In the genomic region with DNA sequence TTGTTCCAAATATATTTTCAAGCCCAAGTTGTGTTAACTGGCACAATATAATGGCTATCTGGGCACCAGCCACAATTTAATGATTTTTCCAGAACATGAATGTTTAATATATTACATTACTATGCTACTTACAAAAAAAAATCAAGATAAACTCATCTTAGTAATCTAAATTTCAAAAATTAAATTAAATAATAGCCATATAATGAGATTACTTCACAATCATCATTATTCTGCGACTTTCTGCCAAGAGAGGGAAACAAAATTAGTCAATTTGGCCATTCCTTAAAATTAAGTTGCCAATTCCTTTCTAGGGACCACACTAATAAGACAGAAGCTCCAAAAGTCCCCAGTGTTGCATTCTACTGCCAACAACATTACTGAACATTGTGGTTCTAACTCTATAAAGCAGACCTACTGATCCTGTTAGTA, we compare ENCODE assay signal across 15 cellular contexts. TPM values are rescaled to one million over a fixed set of nuclear protein-coding genes. Genes with fewer than 3 reads are reported as not detected.
A peak's percentile ranks its signal among the peaks of the same experiment; 100 is the strongest.
DNase-seq lines count a peak whose midpoint lies in the region; ATAC-seq, FAIRE-seq and TF ChIP-seq lines count a peak whose summit lies in the region.
"Had no signal": no experiment of that assay in that cellular context is flagged by ENCODE, and none has a peak within 500 bp of the region (broad histone marks: within the 10 kb centered on the region; RNA-seq: fewer than 3 reads in every experiment).

No MANE protein-coding gene starts in this region.

- H3K79me2 ChIP-seq in HCT116 (ENCODE audit: insufficient read depth, low read length) = peaks cover 14% of the 10 kb centered on the region

- no peaks in the 10 kb centered on the region for H3K9me2 ChIP-seq in HCT116 (ENCODE audit: insufficient read depth)

- no peaks in the 10 kb centered on the region for H3K27me3 ChIP-seq in HCT116 (ENCODE audit: insufficient read depth, low read length)
- H3K27me3 ChIP-seq: MG63 had no signal

- CTCF ChIA-PET in A549 (lab: Yijun Ruan, JAX) = no interaction called here
- CTCF ChIA-PET in HCT116 (lab: Charles Lee) = no interaction called here

- TF ChIP-seq CTCF in A549 (IDR thresholded peaks at IDR 0.05) (no peak), HCT116 (IDR thresholded peaks at IDR 0.05 in 2 of 3, conservative IDR thresholded peaks at IDR 0.05 in 1 of 3; ENCODE audit: borderline replicate concordance in 1 of 3, insufficient read depth in 1 of 3, low read depth in 2 of 3, low read length in 2 of 3) (no peak), mesothelial cell of epicardium (IDR thresholded peaks at IDR 0.05; ENCODE audit: unreplicated experiment) (no peak)

- H3K27ac Mint-ChIP-seq in activated naive CD8-positive, alpha-beta T cell treated with anti-CD3 and anti-CD28 coated beads, Interleukin-2, amount 50 U/mL, for 24 hours = peak overlapping the region; percentile 61
- H3K27ac Mint-ChIP-seq in mesothelial cell of epicardium = peak overlapping the region; percentile 39
- H3K27ac Mint-ChIP-seq: B cell; dendritic cell treated with granulocyte-macrophage colony-stimulating factor and Interleukin-4, amounts not matched to agents 40 ng/mL and 50 ng/mL, for 4 days had no signal

- DNase-seq in A549 (ENCODE audit: low read depth in 1 of 2, low spot score in 1 of 2) (no peak), HCT116 (ENCODE audit: low read depth, low spot score) (no peak), mesothelial cell of epicardium (ENCODE audit: low spot score in 2 of 2, unreplicated experiment in 2 of 2) (no peak), Ammon's horn (ENCODE audit: low spot score) (no peak), NCI-H510A (lab: John Stamatoyannopoulos, UW) (no peak)
- DNase-seq in activated naive CD8-positive, alpha-beta T cell treated with anti-CD3 and anti-CD28 coated beads, Interleukin-2, amount 50 U/mL, for 24 hours = no peak
- DNase-seq: activated effector memory CD4-positive, alpha-beta T cell treated with Interleukin-2 at 50 U/mL for 16 hours; MG63; NCI-H1930; NCI-H510A treated with DMSO at 0.1 percent for 48 hours had no signal

- no peak for FAIRE-seq in A549 (lab: Jason Lieb, UNC)

- no peak overlapping the region for H3K4me3 Mint-ChIP-seq in activated naive CD8-positive, alpha-beta T cell treated with anti-CD3 and anti-CD28 coated beads, Interleukin-2, amount 50 U/mL, for 24 hours
- H3K4me3 Mint-ChIP-seq in mesothelial cell of epicardium = no peak overlapping the region
- H3K4me3 Mint-ChIP-seq: B cell; dendritic cell treated with granulocyte-macrophage colony-stimulating factor and Interleukin-4, amounts not matched to agents 40 ng/mL and 50 ng/mL, for 4 days had no signal

- no peak for ATAC-seq in A549
- 0 out of 2 replicates have a peak, but pooled peaks have one; percentile 14 for ATAC-seq in HCT116
- ATAC-seq in activated naive CD8-positive, alpha-beta T cell treated with anti-CD3 and anti-CD28 coated beads, Interleukin-2, amount 50 U/mL, for 24 hours = no peak
- no peak for ATAC-seq in GM18520 (IDR thresholded peaks at IDR 0.05; ENCODE audit: unreplicated experiment)

- H3K4me2 ChIP-seq in A549 = 0 out of 3 replicates have a peak overlapping the region, but pooled peaks have one; percentile 9
- peak overlapping the region; percentile 26; the same call in 1 of the 2 replicates for H3K4me2 ChIP-seq in HCT116 (ENCODE audit: low read length)

- no peak overlapping the region for H2AFZ ChIP-seq in HCT116 (ENCODE audit: low read depth, low read length, poor library complexity, severe bottlenecking)

- BruUV-seq in HCT116 (replicated peaks; lab: Mats Ljungman, UMichigan) = no TSS peak

- TF ChIP-seq EP300 in A549 (IDR thresholded peaks at IDR 0.05) = no peak

- H3K4me1 ChIP-seq in A549 (peaks cover 11% of the 10 kb centered on the region; the same call in 2 of the 3 replicates), HCT116 (ENCODE audit: control insufficient read depth in 1 of 2, insufficient read depth in 2 of 2, low read length in 2 of 2) (peaks cover 7 to 13% of the 10 kb centered on the region in 2 experiments; a peak in 3 of 4 replicates)

- 0 out of 2 replicates have a peak overlapping the region, but pooled peaks have one; percentile 2 for H3K9ac ChIP-seq in HCT116 (ENCODE audit: low read length)

- H3K9me3 Mint-ChIP-seq in activated naive CD8-positive, alpha-beta T cell treated with anti-CD3 and anti-CD28 coated beads, Interleukin-2, amount 50 U/mL, for 24 hours = no peaks in the 10 kb centered on the region
- H3K9me3 Mint-ChIP-seq in mesothelial cell of epicardium = no peaks in the 10 kb centered on the region
- H3K9me3 Mint-ChIP-seq: dendritic cell treated with granulocyte-macrophage colony-stimulating factor and Interleukin-4, amounts not matched to agents 40 ng/mL and 50 ng/mL, for 4 days had no signal

- RAD21 ChIA-PET in HCT116 (lab: Charles Lee; ENCODE audit: low non-redundant PET in 1 of 2, low total read pairs in 2 of 2, uncharacterized antibody in 2 of 2, unreplicated experiment in 2 of 2) = no interaction called here

- H3K27me3 Mint-ChIP-seq in activated naive CD8-positive, alpha-beta T cell treated with anti-CD3 and anti-CD28 coated beads, Interleukin-2, amount 50 U/mL, for 24 hours = no peaks in the 10 kb centered on the region
- H3K27me3 Mint-ChIP-seq in mesothelial cell of epicardium (ENCODE audit: low read depth) = no peaks in the 10 kb centered on the region
- H3K27me3 Mint-ChIP-seq: B cell; dendritic cell treated with granulocyte-macrophage colony-stimulating factor and Interleukin-4, amounts not matched to agents 40 ng/mL and 50 ng/mL, for 4 days had no signal

- H3K9me3 ChIP-seq in A549 (no peaks in the 10 kb centered on the region), HCT116 (ENCODE audit: control insufficient read depth in 1 of 2, insufficient read depth in 1 of 2, low read depth in 1 of 2, low read length in 2 of 2) (no peaks in the 10 kb centered on the region)
- H3K9me3 ChIP-seq: MG63 had no signal

- H4K20me1 ChIP-seq in HCT116 (ENCODE audit: insufficient read depth) = no peaks in the 10 kb centered on the region

- H3K4me1 Mint-ChIP-seq in activated naive CD8-positive, alpha-beta T cell treated with anti-CD3 and anti-CD28 coated beads, Interleukin-2, amount 50 U/mL, for 24 hours = peaks cover 32% of the 10 kb centered on the region
- peaks cover 1% of the 10 kb centered on the region for H3K4me1 Mint-ChIP-seq in mesothelial cell of epicardium

- TF ChIP-seq POLR2A in A549 (IDR thresholded peaks at IDR 0.05; ENCODE audit: low read length) (no peak), HCT116 (IDR thresholded peaks at IDR 0.05; ENCODE audit: borderline replicate concordance, extremely low read depth, insufficient read depth, insufficient read length) (no peak)

- no peak overlapping the region for H3K4me3 ChIP-seq in A549
- H3K4me3 ChIP-seq in HCT116 (replicated peaks in 1 of 2; ENCODE audit: low read depth in 1 of 2, low read length in 2 of 2) = no peak overlapping the region
- H3K4me3 ChIP-seq: lung, MG63, SK-N-MC had no signal

- TF ChIP-seq RAD21 in A549 (conservative IDR thresholded peaks at IDR 0.05 in 1 of 2, IDR thresholded peaks at IDR 0.05 in 1 of 2) (no peak), HCT116 (IDR thresholded peaks at IDR 0.05; ENCODE audit: low read depth) (no peak)

- POLR2A ChIA-PET in A549 (lab: Yijun Ruan, JAX) (no interaction called here), HCT116 (lab: Charles Lee) (no interaction called here)

- H3K27ac ChIP-seq in A549 = peak overlapping the region in 1 of 2 experiments; percentile 59; a peak in 2 of 6 replicates
- H3K27ac ChIP-seq in HCT116 (ENCODE audit: low read depth, low read length) = no peak overlapping the region; the same call in 1 of the 2 replicates
- H3K27ac ChIP-seq: SK-N-MC had no signal

- H3K36me3 Mint-ChIP-seq in activated naive CD8-positive, alpha-beta T cell treated with anti-CD3 and anti-CD28 coated beads, Interleukin-2, amount 50 U/mL, for 24 hours (ENCODE audit: low read depth) = peaks cover 16% of the 10 kb centered on the region
- peaks cover 17% of the 10 kb centered on the region for H3K36me3 Mint-ChIP-seq in mesothelial cell of epicardium

- peaks cover 6 to 8% of the 10 kb centered on the region in 2 experiments; a peak in 2 of 4 replicates for H3K36me3 ChIP-seq in HCT116 (ENCODE audit: control insufficient read depth in 1 of 2, insufficient read depth in 2 of 2, low read length in 2 of 2)
- H3K36me3 ChIP-seq: MG63 had no signal

- intact Hi-C loops in HCT116 (cut with micrococcal nuclease) = no loop called here

- WGBS in A549 (ENCODE audit: missing lambda C conversion rate) = 98% methylated on average over 1 of the region's 1 CpG

TF ChIP-seq in A549, 52 proteins besides CTCF, POLR2A, EP300 and RAD21 (continues in another document):
- no peak for TF ChIP-seq FOSL2 (IDR thresholded peaks at IDR 0.05)
- no peak for TF ChIP-seq FOSL2 (CRISPR knock-in tag; IDR thresholded peaks at IDR 0.05)
- TF ChIP-seq, protein P1, sequence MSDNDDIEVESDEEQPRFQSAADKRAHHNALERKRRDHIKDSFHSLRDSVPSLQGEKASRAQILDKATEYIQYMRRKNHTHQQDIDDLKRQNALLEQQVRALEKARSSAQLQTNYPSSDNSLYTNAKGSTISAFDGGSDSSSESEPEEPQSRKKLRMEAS (IDR thresholded peaks at IDR 0.05) = no peak
- TF ChIP-seq RCOR1 (IDR thresholded peaks at IDR 0.05; ENCODE audit: low read depth, low read length) = no peak

TF ChIP-seq in HCT116, 20 proteins besides CTCF, POLR2A, EP300 and RAD21 (continues in another document):
- TF ChIP-seq ELF1 (IDR thresholded peaks at IDR 0.05; ENCODE audit: borderline replicate concordance, low read depth) = no peak
- TF ChIP-seq FOSL1 (IDR thresholded peaks at IDR 0.05; ENCODE audit: low read depth) = no peak
- no peak for TF ChIP-seq JUND (IDR thresholded peaks at IDR 0.05)
- no peak for TF ChIP-seq EZH2phosphoT487 (IDR thresholded peaks at IDR 0.05; ENCODE audit: borderline replicate concordance)
- no peak for TF ChIP-seq CEBPB (IDR thresholded peaks at IDR 0.05; ENCODE audit: low read depth)

RNA-seq across cellular contexts. Expression of a gene that starts 7.5 kb away (rescaled TPM):
- 4.0 and 5.8 TPM in 2 replicates for polyA plus RNA-seq in A549 (2011; rRNA removed)
- 0.69 and 0.73 TPM in 2 replicates for polyA plus RNA-seq in A549 (2012; cell fraction: cytosol; rRNA removed)
- 1.1 and 1.4 TPM in 2 replicates for polyA plus RNA-seq in A549 (2012; cell fraction: nucleus; rRNA removed)
- 3.2 to 3.6 TPM (median 3.2 TPM) in 3 replicates for polyA plus RNA-seq in A549 (2017; fragmentation: RNase III; extraction: RNeasy Plus Mini Kit Qiagen cat#74134 plus additional on column Dnase treatment)
- polyA minus RNA-seq in A549 (2011; rRNA and poly(A)+ RNA removed) = 4.7 and 6.4 TPM in 2 replicates
- 13.3 TPM for total RNA-seq in HCT116 (2021; ENCODE audit: unreplicated experiment)
- 3.3 and 4.3 TPM in 2 replicates for polyA plus RNA-seq in HCT116 (2012)
- 19.0 to 21.3 TPM (median 20.3 TPM) in 3 replicates for total RNA-seq in mesothelial cell of epicardium

RNA-seq across cellular contexts. Expression of a gene that starts 15.5 kb away (rescaled TPM):
- polyA plus RNA-seq in A549 (2011; rRNA removed) = 41.1 and 53.6 TPM in 2 replicates
- 3.9 and 5.1 TPM in 2 replicates for polyA plus RNA-seq in A549 (2012; cell fraction: cytosol; rRNA removed)
- 2.7 and 3.4 TPM in 2 replicates for polyA plus RNA-seq in A549 (2012; cell fraction: nucleus; rRNA removed)
- polyA plus RNA-seq in A549 (2017; fragmentation: RNase III; extraction: RNeasy Plus Mini Kit Qiagen cat#74134 plus additional on column Dnase treatment) = 18.1 to 20.2 TPM (median 18.8 TPM) in 3 replicates
- polyA minus RNA-seq in A549 (2011; rRNA and poly(A)+ RNA removed) = 36.9 and 38.9 TPM in 2 replicates
- total RNA-seq in HCT116 (2021; ENCODE audit: unreplicated experiment) = 60.4 TPM
- 37.7 and 38.0 TPM in 2 replicates for polyA plus RNA-seq in HCT116 (2012)
- 57.4 to 59.4 TPM (median 58.3 TPM) in 3 replicates for total RNA-seq in mesothelial cell of epicardium
